In genomic region chr1:35202048-35202719, GRCh38 we compare ENCODE assay signal across 8 cellular contexts. TPM values are rescaled to one million over a fixed set of nuclear protein-coding genes. Genes with fewer than 3 reads are reported as not detected.
DNase-seq lines count a peak whose midpoint lies in the region; ATAC-seq, FAIRE-seq and TF ChIP-seq lines count a peak whose summit lies in the region.

No MANE protein-coding gene starts in this region.

- intact Hi-C loops in lower leg skin (cut with DNase I; ENCODE audit: low total_unique reads) = no loop called here

- peak in 1 of 3 donors; percentile 61 for TF ChIP-seq CTCF in lower leg skin (IDR thresholded peaks at IDR 0.05)

- H3K4me3 Mint-ChIP-seq in activated CD4-positive, alpha-beta T cell treated with anti-CD3 and anti-CD28 coated beads, Interleukin-2, amount 10 ng/mL, durations not matched to agents 7 days and 5 days = no peak overlapping the region

- H3K27ac Mint-ChIP-seq in activated CD4-positive, alpha-beta T cell treated with anti-CD3 and anti-CD28 coated beads, Interleukin-2, amount 10 ng/mL, durations not matched to agents 7 days and 5 days = no peak overlapping the region

- H3K27me3 Mint-ChIP-seq in activated CD4-positive, alpha-beta T cell treated with anti-CD3 and anti-CD28 coated beads, Interleukin-2, amount 10 ng/mL, durations not matched to agents 7 days and 5 days = peaks cover 11% of the 10 kb centered on the region

- H3K4me1 Mint-ChIP-seq in activated CD4-positive, alpha-beta T cell treated with anti-CD3 and anti-CD28 coated beads, Interleukin-2, amount 10 ng/mL, durations not matched to agents 7 days and 5 days = peaks cover 7% of the 10 kb centered on the region

- FAIRE-seq in GM12892 (lab: Jason Lieb, UNC) = peak; percentile 87

- no peaks in the 10 kb centered on the region for H3K9me3 Mint-ChIP-seq in activated CD4-positive, alpha-beta T cell treated with anti-CD3 and anti-CD28 coated beads, Interleukin-2, amount 10 ng/mL, durations not matched to agents 7 days and 5 days

- H3K4me3 ChIP-seq in lower leg skin (ENCODE audit: low read depth, poor library complexity, severe bottlenecking) = no peak overlapping the region

- ATAC-seq in HG03565 (IDR thresholded peaks at IDR 0.05; ENCODE audit: unreplicated experiment) (peak; percentile 53), GM18505 (IDR thresholded peaks at IDR 0.05; ENCODE audit: unreplicated experiment) (no peak)

- CTCF ChIA-PET in activated CD4-positive, alpha-beta T cell treated with anti-CD3 and anti-CD28 coated beads, Interleukin-2, amount 10 ng/mL, durations not matched to agents 7 days and 5 days (lab: Charles Lee) = interaction anchor here (0.6 to 1.0 kb wide), 8 partner anchors 12 to 847 kb away, joined by 3 to 4 read pairs (median 3); no protein-coding TSS in a partner anchor

- no peaks in the 10 kb centered on the region for H3K36me3 Mint-ChIP-seq in activated CD4-positive, alpha-beta T cell treated with anti-CD3 and anti-CD28 coated beads, Interleukin-2, amount 10 ng/mL, durations not matched to agents 7 days and 5 days (ENCODE audit: low read depth)

- POLR2A ChIA-PET in activated CD4-positive, alpha-beta T cell treated with anti-CD3 and anti-CD28 coated beads, Interleukin-2, amount 10 ng/mL, durations not matched to agents 7 days and 5 days (lab: Charles Lee) = no interaction called here

- DNase-seq in GM12892 (ENCODE audit: insufficient read length) (peak; percentile 57), NCI-H526 (lab: John Stamatoyannopoulos, UW) (peak; percentile 91 to 95), ecto neural progenitor cell (ENCODE audit: low spot score) (peak; percentile 69), lower leg skin (ENCODE audit: low spot score in 2 of 2) (peak; percentile 58 to 86)
- peak; percentile 83 for DNase-seq in activated CD4-positive, alpha-beta T cell treated with anti-CD3 and anti-CD28 coated beads, Interleukin-2, amount 10 ng/mL, durations not matched to agents 7 days and 5 days
- peak; percentile 23 to 51 (median 51) for DNase-seq in stimulated activated CD4-positive, alpha-beta T cell treated with anti-CD3 and anti-CD28 coated beads, TNF-alpha, amount 100 ng/mL, for 4 hours (ENCODE audit: low read depth in 3 of 3)

- 25 to 28% methylated on average over 6 of the region's 6 CpGs for WGBS in lower leg skin, 2 donors

- TF ChIP-seq POLR2A in GM12892 (IDR thresholded peaks at IDR 0.05; ENCODE audit: low read depth, low read length) = no peak
- TF ChIP-seq POLR2A in lower leg skin (IDR thresholded peaks at IDR 0.05) = no peak
- TF ChIP-seq POLR2A in GM18505 (IDR thresholded peaks at IDR 0.05; ENCODE audit: borderline replicate concordance, extremely low read depth, insufficient read depth, insufficient read length) = no peak

RNA-seq across cellular contexts. Expression of gene SFPQ, which starts 9.2 kb away (rescaled TPM):
- 233 TPM for polyA plus RNA-seq in GM12892 (2012; ENCODE audit: missing spikeins)
- total RNA-seq in activated CD4-positive, alpha-beta T cell treated with anti-CD3 and anti-CD28 coated beads, Interleukin-2, amount 10 ng/mL, durations not matched to agents 7 days and 5 days = 100 to 1,000 TPM; 375 to 397 TPM
- total RNA-seq in lower leg skin = 100 to 1,000 TPM; 119 to 247 (median 174) TPM
